ENCODE assay signal across 15 cellular contexts in the genomic region with DNA sequence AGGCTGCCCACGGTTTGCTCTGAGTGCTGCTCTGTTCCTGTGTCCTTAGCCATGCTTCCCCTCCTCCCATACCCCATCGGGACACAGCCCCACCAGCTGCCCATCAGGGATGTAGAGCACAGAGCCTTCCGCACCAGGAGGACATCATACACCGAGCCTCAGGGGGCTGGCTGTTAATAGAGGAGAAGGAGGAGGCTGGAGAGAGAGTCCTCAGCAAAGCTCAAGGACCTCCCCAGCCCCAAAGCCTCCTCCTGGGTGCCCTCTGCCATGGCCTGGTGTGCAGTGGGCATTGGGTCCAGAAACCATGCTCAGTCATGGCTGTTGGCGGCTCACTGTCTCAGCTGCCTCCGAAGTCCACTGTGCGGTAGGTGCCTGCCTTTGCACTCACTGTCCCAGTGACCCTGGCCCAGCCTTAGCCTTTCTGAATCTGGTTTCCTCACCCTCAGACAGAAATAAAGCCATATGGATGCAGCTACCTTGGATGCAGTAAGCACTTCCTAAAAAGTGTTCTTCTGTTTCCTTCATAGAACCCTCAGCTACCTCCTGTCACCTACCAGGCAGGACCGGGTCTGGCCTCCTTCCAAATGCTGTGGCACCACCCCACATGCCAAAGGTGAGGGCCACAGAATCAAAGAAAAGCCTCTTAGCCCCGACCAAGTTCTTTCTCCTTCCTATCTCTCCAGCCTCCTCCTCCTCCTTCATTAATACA.
"Had no signal": no experiment of that assay in that cellular context is flagged by ENCODE, and none has a peak within 500 bp of the region (broad histone marks: within the 10 kb centered on the region; RNA-seq: fewer than 3 reads in every experiment).

No MANE protein-coding gene starts in this region.

- H3K4me1 ChIP-seq: left lung, prostate gland, right lobe of liver, uterus had no signal

- H3K27ac ChIP-seq: left lung, prostate gland, right lobe of liver, uterus had no signal

- ATAC-seq: activated CD4-positive, CD25-positive, alpha-beta regulatory T cell treated with anti-CD3 and anti-CD28 coated beads, Interleukin-2, amount 50 U/mL, for 24 hours; left lung; mucosa of descending colon; naive thymus-derived CD4-positive, alpha-beta T cell; T-cell had no signal

- DNase-seq: activated CD4-positive, alpha-beta T cell treated with anti-CD3 and anti-CD28 coated beads, Interleukin-2, amount 50 U/mL, for 1 hour; activated T-cell treated with anti-CD3 and anti-CD28 coated beads, Interleukin-2, amount 50 U/mL, for 24 hours; amniotic stem cell; erythroblast; left lung; mucosa of descending colon; naive thymus-derived CD4-positive, alpha-beta T cell; right lobe of liver; T-cell; T-helper 9 cell; uterus had no signal

- H3K4me3 ChIP-seq: left lung, mucosa of descending colon, prostate gland, right lobe of liver, smooth muscle cell, uterus had no signal

- H3K4me3 Mint-ChIP-seq: activated naive CD8-positive, alpha-beta T cell; activated T-cell treated with anti-CD3 and anti-CD28 coated beads, Interleukin-2, amount 50 U/mL, for 24 hours; naive thymus-derived CD4-positive, alpha-beta T cell; T-cell had no signal

- H3K4me2 ChIP-seq: smooth muscle cell had no signal

- H3K9me3 Mint-ChIP-seq: activated T-cell treated with anti-CD3 and anti-CD28 coated beads, Interleukin-2, amount 50 U/mL, for 24 hours had no signal

- H3K36me3 ChIP-seq: left lung, prostate gland, right lobe of liver, uterus had no signal

- H3K27me3 Mint-ChIP-seq: activated naive CD8-positive, alpha-beta T cell; activated T-cell treated with anti-CD3 and anti-CD28 coated beads, Interleukin-2, amount 50 U/mL, for 24 hours had no signal

- H3K4me1 Mint-ChIP-seq: naive thymus-derived CD4-positive, alpha-beta T cell; T-cell had no signal

- H3K27ac Mint-ChIP-seq: activated naive CD8-positive, alpha-beta T cell; activated T-cell treated with anti-CD3 and anti-CD28 coated beads, Interleukin-2, amount 50 U/mL, for 24 hours; naive thymus-derived CD4-positive, alpha-beta T cell; T-cell had no signal

- H3K36me3 Mint-ChIP-seq: activated naive CD8-positive, alpha-beta T cell; naive thymus-derived CD4-positive, alpha-beta T cell; T-cell had no signal

- H3K9me3 ChIP-seq: mucosa of descending colon, prostate gland, right lobe of liver, uterus had no signal

- H3K27me3 ChIP-seq: left lung, right lobe of liver, uterus had no signal
